In the genomic region with DNA sequence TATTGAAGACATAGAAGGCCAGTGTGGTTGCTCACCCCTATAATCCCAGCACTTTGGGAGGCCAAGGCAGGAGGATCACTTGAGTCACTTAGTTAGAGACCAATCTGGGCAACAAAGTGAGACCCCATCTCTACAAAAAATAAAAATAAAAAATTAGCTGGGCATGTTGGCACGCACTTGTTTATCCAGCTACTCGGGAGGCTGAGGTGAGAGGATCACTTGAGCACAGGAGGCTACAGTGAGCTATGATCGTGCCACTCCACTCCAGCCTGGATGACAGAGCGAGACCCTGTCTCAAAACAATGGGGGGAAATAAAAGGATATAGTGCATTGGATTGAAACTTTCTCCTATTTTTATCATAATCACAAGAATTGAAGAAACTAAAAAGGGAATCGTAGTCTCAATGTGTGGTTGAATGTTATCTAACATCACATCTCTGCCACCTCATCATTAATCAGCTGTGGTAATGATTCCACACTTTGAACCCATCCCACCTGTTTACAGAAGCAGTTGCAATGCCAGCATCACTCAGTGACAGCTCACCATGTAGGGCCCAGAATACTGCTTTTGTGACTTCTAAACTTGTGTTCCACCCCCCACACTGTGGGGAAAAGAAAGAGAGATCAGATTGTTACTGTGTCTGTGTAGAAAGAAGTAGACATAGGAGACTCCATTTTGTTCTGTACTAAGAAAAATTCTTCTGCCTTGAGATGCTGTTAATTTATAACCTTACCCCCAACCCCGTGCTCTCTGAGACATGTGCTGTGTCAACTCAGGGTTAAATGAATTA, we compare ENCODE assay signal across 8 cellular contexts. TPM values are rescaled to one million over a fixed set of nuclear protein-coding genes. Genes with fewer than 3 reads are reported as not detected.
DNase-seq lines count a peak whose midpoint lies in the region; TF ChIP-seq lines count a peak whose summit lies in the region.
"Not testable (repeated sequence)": the region's sequence is repeated elsewhere in the genome, so short reads cannot be mapped to it uniquely, and the experiment has no call there.

No MANE protein-coding gene starts in this region.

- not testable (repeated sequence) for H3K36me3 Mint-ChIP-seq in activated CD4-positive, alpha-beta memory T cell treated with anti-CD3 and anti-CD28 coated beads for 36 hours; activated naive CD4-positive, alpha-beta T cell treated with anti-CD3 and anti-CD28 coated beads, Interleukin-2, amount 10 ng/mL, durations not matched to agents 7 days and 5 days; osteocyte (ENCODE audit: unreplicated experiment)

- H3K4me1 ChIP-seq in SJSA1 (replicated peaks): peaks cover 12% of the 10 kb centered on the region

- intact Hi-C loops in activated CD4-positive, alpha-beta memory T cell treated with anti-CD3 and anti-CD28 coated beads for 36 hours (cut with micrococcal nuclease): not testable (repeated sequence)

- POLR2A ChIA-PET in BJ (lab: Charles Lee); activated CD4-positive, alpha-beta memory T cell treated with anti-CD3 and anti-CD28 coated beads for 36 hours (lab: Charles Lee): not testable (repeated sequence)

- H3K36me3 ChIP-seq in BJ (ENCODE audit: control insufficient read depth, insufficient read depth, low read length); SJSA1: not testable (repeated sequence)

- not testable (repeated sequence) for H3K27me3 ChIP-seq in BJ (ENCODE audit: control insufficient read depth, insufficient read depth, low read length); SJSA1 (replicated peaks)

- H3K4me1 Mint-ChIP-seq in activated CD4-positive, alpha-beta memory T cell treated with anti-CD3 and anti-CD28 coated beads for 36 hours (ENCODE audit: low read depth): peaks cover 33% of the 10 kb centered on the region
- H3K4me1 Mint-ChIP-seq in activated naive CD4-positive, alpha-beta T cell treated with anti-CD3 and anti-CD28 coated beads, Interleukin-2, amount 10 ng/mL, durations not matched to agents 7 days and 5 days: not testable (repeated sequence)
- peaks cover 10% of the 10 kb centered on the region for H3K4me1 Mint-ChIP-seq in osteocyte (ENCODE audit: unreplicated experiment)

- H3K27ac ChIP-seq in SJSA1: peak overlapping the region; percentile 33

- CTCF ChIA-PET in BJ (lab: Yijun Ruan, JAX): interaction anchor here (1.1 kb wide), 1 partner anchor 10 kb away, joined by 4 read pairs; a partner anchor contains a TSS
- CTCF ChIA-PET in activated CD4-positive, alpha-beta memory T cell treated with anti-CD3 and anti-CD28 coated beads for 36 hours (lab: Charles Lee): not testable (repeated sequence)
- CTCF ChIA-PET in activated naive CD4-positive, alpha-beta T cell treated with anti-CD3 and anti-CD28 coated beads, Interleukin-2, amount 10 ng/mL, durations not matched to agents 7 days and 5 days (lab: Charles Lee): interaction anchor here (0.7 kb wide), 1 partner anchor 300 kb away, joined by 3 read pairs; no protein-coding TSS in a partner anchor

- DNase-seq in BJ (ENCODE audit: low read depth) (peak; percentile 5), HS-27A (ENCODE audit: low read depth) (peak; percentile 43), SJSA1 (ENCODE audit: low read depth in 1 of 2, low spot score in 2 of 2) (peak; percentile 67 to 78), epithelial cell of proximal tubule (ENCODE audit: low read depth) (peak; percentile 22), osteocyte (ENCODE audit: extremely low spot score, unreplicated experiment) (peak; percentile 51)
- DNase-seq in activated CD4-positive, alpha-beta memory T cell treated with anti-CD3 and anti-CD28 coated beads for 36 hours: peak; percentile 76
- peak; percentile 31 for DNase-seq in activated naive CD4-positive, alpha-beta T cell treated with anti-CD3 and anti-CD28 coated beads, Interleukin-2, amount 10 ng/mL, durations not matched to agents 7 days and 5 days
- peak; percentile 21 to 34 for DNase-seq in stimulated activated CD8-positive, alpha-beta memory T cell treated with anti-CD3 and anti-CD28 coated beads, Interleukin-15, amount 100 ng/mL, for 48 hours (ENCODE audit: low read depth in 2 of 2)

- not testable (repeated sequence) for H3K9me3 ChIP-seq in SJSA1 (replicated peaks)

- H3K9me3 Mint-ChIP-seq in activated CD4-positive, alpha-beta memory T cell treated with anti-CD3 and anti-CD28 coated beads for 36 hours; activated naive CD4-positive, alpha-beta T cell treated with anti-CD3 and anti-CD28 coated beads, Interleukin-2, amount 10 ng/mL, durations not matched to agents 7 days and 5 days; osteocyte (ENCODE audit: unreplicated experiment): not testable (repeated sequence)

- TF ChIP-seq CTCF in BJ (IDR thresholded peaks at IDR 0.05; ENCODE audit: insufficient read depth, low read depth, low read length); epithelial cell of proximal tubule (conservative IDR thresholded peaks at IDR 0.05; ENCODE audit: low read depth, low read length); osteocyte (IDR thresholded peaks at IDR 0.05): not testable (repeated sequence)

- not testable (repeated sequence) for H3K27ac Mint-ChIP-seq in activated CD4-positive, alpha-beta memory T cell treated with anti-CD3 and anti-CD28 coated beads for 36 hours; activated naive CD4-positive, alpha-beta T cell treated with anti-CD3 and anti-CD28 coated beads, Interleukin-2, amount 10 ng/mL, durations not matched to agents 7 days and 5 days; osteocyte (ENCODE audit: unreplicated experiment)

- not testable (repeated sequence) for H3K4me3 ChIP-seq in BJ (ENCODE audit: low read depth, low read length); SJSA1; epithelial cell of proximal tubule (ENCODE audit: low read depth, low read length)

- H3K4me3 Mint-ChIP-seq in activated CD4-positive, alpha-beta memory T cell treated with anti-CD3 and anti-CD28 coated beads for 36 hours; activated naive CD4-positive, alpha-beta T cell treated with anti-CD3 and anti-CD28 coated beads, Interleukin-2, amount 10 ng/mL, durations not matched to agents 7 days and 5 days; osteocyte (ENCODE audit: unreplicated experiment): not testable (repeated sequence)

- H3K27me3 Mint-ChIP-seq in activated CD4-positive, alpha-beta memory T cell treated with anti-CD3 and anti-CD28 coated beads for 36 hours; activated naive CD4-positive, alpha-beta T cell treated with anti-CD3 and anti-CD28 coated beads, Interleukin-2, amount 10 ng/mL, durations not matched to agents 7 days and 5 days; osteocyte (ENCODE audit: unreplicated experiment): not testable (repeated sequence)

RNA-seq across cellular contexts. Expression of a gene that starts 10.3 kb away (rescaled TPM):
- 3.4 and 4.0 TPM in 2 replicates for polyA plus RNA-seq in BJ (2011; rRNA removed)
- 12.5 and 13.3 TPM in 2 replicates for polyA minus RNA-seq in BJ (2011; rRNA and poly(A)+ RNA removed)
- total RNA-seq in SJSA1 (2014; rRNA removed; shearing (Covaris generic)): 3.0 and 7.3 TPM in 2 replicates
- total RNA-seq in activated CD4-positive, alpha-beta memory T cell treated with anti-CD3 and anti-CD28 coated beads for 36 hours: 1 to 10 TPM; 6.9 to 8.5 TPM
- 2.5 and 4.0 TPM in 2 replicates for total RNA-seq in epithelial cell of proximal tubule
- total RNA-seq in osteocyte: 25.1 and 27.3 TPM in 2 replicates

Comparison
In these comparisons a context has a peak if more than half of its experiments do, and no peak if none do; other contexts are left out.
1. DNase-seq: peak in every context shown above with its lines; median percentile 76 in activated CD4-positive, alpha-beta memory T cell treated with anti-CD3 and anti-CD28 coated beads for 36 hours; 72 in SJSA1; 51 in osteocyte; 43 in HS-27A; 31 in activated naive CD4-positive, alpha-beta T cell treated with anti-CD3 and anti-CD28 coated beads, Interleukin-2, amount 10 ng/mL, durations not matched to agents 7 days and 5 days; 28 in stimulated activated CD8-positive, alpha-beta memory T cell treated with anti-CD3 and anti-CD28 coated beads, Interleukin-15, amount 100 ng/mL, for 48 hours; 22 in epithelial cell of proximal tubule; 5 in BJ.